Comparison of ENCODE assay signal across 14 cellular contexts in genomic region chr7:30702200-30702599, GRCh38. TPM values are rescaled to one million over a fixed set of nuclear protein-coding genes. Genes with fewer than 3 reads are reported as not detected.
DNase-seq lines count a peak whose midpoint lies in the region; ATAC-seq, FAIRE-seq and TF ChIP-seq lines count a peak whose summit lies in the region.
"Had no signal": no experiment of that assay in that cellular context is flagged by ENCODE, and none has a peak within 500 bp of the region (broad histone marks: within the 10 kb centered on the region; RNA-seq: fewer than 3 reads in every experiment).

No MANE protein-coding gene starts in this region.

- FAIRE-seq in urothelium cell line (lab: Jason Lieb, UNC) = no peak
- FAIRE-seq: colon, pancreas had no signal

- peak; percentile 72 for ATAC-seq in activated CD8-positive, alpha-beta memory T cell treated with anti-CD3 and anti-CD28 coated beads, Interleukin-2, amount 10 ng/mL, durations not matched to agents 7 days and 5 days
- peak in 2 of 3 donors; percentile 55 to 66 for ATAC-seq in natural killer cell
- ATAC-seq: gastroesophageal sphincter, left ventricle myocardium superior, pancreas had no signal

- no peak overlapping the region for H2AFZ ChIP-seq in MM.1S (ENCODE audit: low read length)

- H3K9me2 ChIP-seq in MM.1S (replicated peaks; ENCODE audit: insufficient read depth, low read length) = no peaks in the 10 kb centered on the region

- no peaks in the 10 kb centered on the region for H3K36me3 ChIP-seq in MM.1S (replicated peaks; ENCODE audit: insufficient read depth, low read length)
- H3K36me3 ChIP-seq: gastroesophageal sphincter, pancreas, thoracic aorta had no signal

- POLR2A ChIA-PET in activated CD4-positive, alpha-beta memory T cell treated with anti-CD3 and anti-CD28 coated beads, Interleukin-2, amount 10 ng/mL, durations not matched to agents 7 days and 5 days (lab: Charles Lee) = no interaction called here

- H3K4me2 ChIP-seq in MM.1S (ENCODE audit: low read depth, low read length) = no peak overlapping the region

- CTCF ChIA-PET in activated CD8-positive, alpha-beta memory T cell treated with anti-CD3 and anti-CD28 coated beads, Interleukin-2, amount 10 ng/mL, durations not matched to agents 7 days and 5 days (lab: Charles Lee) = interaction anchor here (0.9 to 14.9 kb wide), 9 partner anchors 8 to 45 kb away, joined by 3 to 166 read pairs (median 4); no protein-coding TSS in a partner anchor
- CTCF ChIA-PET in activated CD4-positive, alpha-beta memory T cell treated with anti-CD3 and anti-CD28 coated beads, Interleukin-2, amount 10 ng/mL, durations not matched to agents 7 days and 5 days (lab: Charles Lee) = interaction anchor here (0.7 to 7.8 kb wide), 6 partner anchors 17 to 82 kb away, joined by 3 to 95 read pairs (median 4); partner anchors contain the start of gene CRHR2

- H3K9ac ChIP-seq in MM.1S (ENCODE audit: low read length) = no peak overlapping the region

- no peaks in the 10 kb centered on the region for H3K36me3 Mint-ChIP-seq in activated CD8-positive, alpha-beta memory T cell treated with anti-CD3 and anti-CD28 coated beads, Interleukin-2, amount 10 ng/mL, durations not matched to agents 7 days and 5 days
- H3K36me3 Mint-ChIP-seq in activated CD4-positive, alpha-beta memory T cell treated with anti-CD3 and anti-CD28 coated beads, Interleukin-2, amount 10 ng/mL, durations not matched to agents 7 days and 5 days (ENCODE audit: low read depth) = no peaks in the 10 kb centered on the region
- H3K36me3 Mint-ChIP-seq in natural killer cell = no peaks in the 10 kb centered on the region

- H3K9me3 ChIP-seq in MM.1S (replicated peaks; ENCODE audit: insufficient read depth, low read length) = no peaks in the 10 kb centered on the region
- H3K9me3 ChIP-seq: gastroesophageal sphincter, pancreas, thoracic aorta had no signal

- intact Hi-C loops in natural killer cell (cut with micrococcal nuclease) (loop anchor here (1.0 kb wide), 1 partner anchor 38 kb away; no protein-coding TSS in a partner anchor), posterior vena cava (cut with DNase I) (no loop called here)

- H3K4me3 Mint-ChIP-seq in activated CD8-positive, alpha-beta memory T cell treated with anti-CD3 and anti-CD28 coated beads, Interleukin-2, amount 10 ng/mL, durations not matched to agents 7 days and 5 days = no peak overlapping the region
- no peak overlapping the region for H3K4me3 Mint-ChIP-seq in activated CD4-positive, alpha-beta memory T cell treated with anti-CD3 and anti-CD28 coated beads, Interleukin-2, amount 10 ng/mL, durations not matched to agents 7 days and 5 days
- H3K4me3 Mint-ChIP-seq in natural killer cell = no peak overlapping the region

- no peak overlapping the region for H3K27ac Mint-ChIP-seq in activated CD8-positive, alpha-beta memory T cell treated with anti-CD3 and anti-CD28 coated beads, Interleukin-2, amount 10 ng/mL, durations not matched to agents 7 days and 5 days
- H3K27ac Mint-ChIP-seq in activated CD4-positive, alpha-beta memory T cell treated with anti-CD3 and anti-CD28 coated beads, Interleukin-2, amount 10 ng/mL, durations not matched to agents 7 days and 5 days = no peak overlapping the region
- H3K27ac Mint-ChIP-seq in natural killer cell = no peak overlapping the region

- TF ChIP-seq CTCF in MM.1S (IDR thresholded peaks at IDR 0.05; ENCODE audit: low read length) (peak; percentile 23; the same call in 1 of the 2 replicates), natural killer cell (IDR thresholded peaks at IDR 0.05) (peak; percentile 26)

- H3K27ac ChIP-seq in MM.1S (ENCODE audit: low read length) = no peak overlapping the region
- H3K27ac ChIP-seq: gastroesophageal sphincter, pancreas, thoracic aorta had no signal

- DNase-seq in activated CD8-positive, alpha-beta memory T cell treated with anti-CD3 and anti-CD28 coated beads, Interleukin-2, amount 10 ng/mL, durations not matched to agents 7 days and 5 days = no peak
- no peak for DNase-seq in activated CD8-positive, alpha-beta memory T cell treated with anti-CD3 and anti-CD28 coated beads for 24 hours
- no peak for DNase-seq in MM.1S
- peak; percentile 48 for DNase-seq in activated CD4-positive, alpha-beta memory T cell treated with anti-CD3 and anti-CD28 coated beads, Interleukin-2, amount 10 ng/mL, durations not matched to agents 7 days and 5 days
- no peak for DNase-seq in natural killer cell
- DNase-seq in posterior vena cava (ENCODE audit: low spot score) = no peak
- no peak for DNase-seq in urothelium cell line (ENCODE audit: low spot score)
- no peak for DNase-seq in NCI-H1048 (lab: John Stamatoyannopoulos, UW)
- DNase-seq: activated T-cell treated with anti-CD3 and anti-CD28 coated beads, Interleukin-2, amount 50 U/mL, for 1 hour; left ventricle myocardium superior; pancreas had no signal

- no peaks in the 10 kb centered on the region for H3K79me2 ChIP-seq in MM.1S (ENCODE audit: low read length)

- H3F3A ChIP-seq in MM.1S (ENCODE audit: insufficient read depth, low read length) = no peaks in the 10 kb centered on the region

- no peaks in the 10 kb centered on the region for H3K27me3 ChIP-seq in MM.1S (replicated peaks; ENCODE audit: insufficient read depth, low read length)
- H3K27me3 ChIP-seq: pancreas had no signal

- H3K9me3 Mint-ChIP-seq in activated CD8-positive, alpha-beta memory T cell treated with anti-CD3 and anti-CD28 coated beads, Interleukin-2, amount 10 ng/mL, durations not matched to agents 7 days and 5 days (ENCODE audit: low read depth) = no peaks in the 10 kb centered on the region
- no peaks in the 10 kb centered on the region for H3K9me3 Mint-ChIP-seq in activated CD4-positive, alpha-beta memory T cell treated with anti-CD3 and anti-CD28 coated beads, Interleukin-2, amount 10 ng/mL, durations not matched to agents 7 days and 5 days
- no peaks in the 10 kb centered on the region for H3K9me3 Mint-ChIP-seq in natural killer cell

- peaks cover 2% of the 10 kb centered on the region for H3K4me1 Mint-ChIP-seq in activated CD8-positive, alpha-beta memory T cell treated with anti-CD3 and anti-CD28 coated beads, Interleukin-2, amount 10 ng/mL, durations not matched to agents 7 days and 5 days
- peaks cover 14% of the 10 kb centered on the region for H3K4me1 Mint-ChIP-seq in activated CD4-positive, alpha-beta memory T cell treated with anti-CD3 and anti-CD28 coated beads, Interleukin-2, amount 10 ng/mL, durations not matched to agents 7 days and 5 days
- peaks cover 0 to 11% of the 10 kb centered on the region in 2 donors for H3K4me1 Mint-ChIP-seq in natural killer cell

- H4K20me1 ChIP-seq in MM.1S (ENCODE audit: insufficient read depth, low read length) = no peaks in the 10 kb centered on the region

- no peak overlapping the region for H3K4me3 ChIP-seq in MM.1S (ENCODE audit: low read length)
- H3K4me3 ChIP-seq: gastroesophageal sphincter, pancreas, thoracic aorta had no signal

- 0 out of 2 replicates have a peak, but pooled peaks cover 9% of the 10 kb centered on the region for H3K4me1 ChIP-seq in MM.1S (ENCODE audit: low read length)
- H3K4me1 ChIP-seq: pancreas had no signal

- no peaks in the 10 kb centered on the region for H3K27me3 Mint-ChIP-seq in activated CD8-positive, alpha-beta memory T cell treated with anti-CD3 and anti-CD28 coated beads, Interleukin-2, amount 10 ng/mL, durations not matched to agents 7 days and 5 days
- peaks cover 3% of the 10 kb centered on the region for H3K27me3 Mint-ChIP-seq in activated CD4-positive, alpha-beta memory T cell treated with anti-CD3 and anti-CD28 coated beads, Interleukin-2, amount 10 ng/mL, durations not matched to agents 7 days and 5 days
- peaks cover 0 to 3% of the 10 kb centered on the region in 2 donors for H3K27me3 Mint-ChIP-seq in natural killer cell (ENCODE audit: low read depth in 2 of 2)

RNA-seq across cellular contexts. Expression of gene CRHR2, which starts 19.9 kb away (rescaled TPM):
- total RNA-seq in activated CD8-positive, alpha-beta memory T cell treated with anti-CD3 and anti-CD28 coated beads, Interleukin-2, amount 10 ng/mL, durations not matched to agents 7 days and 5 days = not detected
- total RNA-seq in activated CD4-positive, alpha-beta memory T cell treated with anti-CD3 and anti-CD28 coated beads, Interleukin-2, amount 10 ng/mL, durations not matched to agents 7 days and 5 days = not detected
- total RNA-seq in natural killer cell (not detected), posterior vena cava (under 1 TPM; 0.10 to 0.60 TPM)

RNA-seq across cellular contexts. Expression of gene INMT, which starts 49.7 kb away (rescaled TPM):
- under 1 TPM in 1 of 2 experiments, not detected in 1; 0.12 TPM for total RNA-seq in activated CD8-positive, alpha-beta memory T cell treated with anti-CD3 and anti-CD28 coated beads, Interleukin-2, amount 10 ng/mL, durations not matched to agents 7 days and 5 days
- total RNA-seq in activated CD4-positive, alpha-beta memory T cell treated with anti-CD3 and anti-CD28 coated beads, Interleukin-2, amount 10 ng/mL, durations not matched to agents 7 days and 5 days = 1 to 10 TPM in 1 of 2 experiments, under 1 TPM in 1; 0.40 to 1.0 TPM
- total RNA-seq in natural killer cell (1 to 10 TPM in 1 of 3 donors, under 1 TPM in 1, not detected in 1; 0.56 to 1.0 TPM), posterior vena cava (100 to 1,000 TPM in 1 of 2 donors, 10 to 100 TPM in 1; 83.8 to 150 TPM)

Comparison
In these comparisons a context has a peak if more than half of its experiments do, and no peak if none do; other contexts are left out.
1. RNA of gene INMT, which starts 49.7 kb away (total RNA-seq): 83.8 to 150 TPM in posterior vena cava; 0.40 to 1.0 TPM in activated CD4-positive, alpha-beta memory T cell treated with anti-CD3 and anti-CD28 coated beads, Interleukin-2, amount 10 ng/mL, durations not matched to agents 7 days and 5 days, 0.56 to 1.0 TPM in natural killer cell and 0.12 TPM in activated CD8-positive, alpha-beta memory T cell treated with anti-CD3 and anti-CD28 coated beads, Interleukin-2, amount 10 ng/mL, durations not matched to agents 7 days and 5 days; every median in the first group is over 10 times any median in the second.